ENCODE assay signal across 1 cellular context in the genomic region with DNA sequence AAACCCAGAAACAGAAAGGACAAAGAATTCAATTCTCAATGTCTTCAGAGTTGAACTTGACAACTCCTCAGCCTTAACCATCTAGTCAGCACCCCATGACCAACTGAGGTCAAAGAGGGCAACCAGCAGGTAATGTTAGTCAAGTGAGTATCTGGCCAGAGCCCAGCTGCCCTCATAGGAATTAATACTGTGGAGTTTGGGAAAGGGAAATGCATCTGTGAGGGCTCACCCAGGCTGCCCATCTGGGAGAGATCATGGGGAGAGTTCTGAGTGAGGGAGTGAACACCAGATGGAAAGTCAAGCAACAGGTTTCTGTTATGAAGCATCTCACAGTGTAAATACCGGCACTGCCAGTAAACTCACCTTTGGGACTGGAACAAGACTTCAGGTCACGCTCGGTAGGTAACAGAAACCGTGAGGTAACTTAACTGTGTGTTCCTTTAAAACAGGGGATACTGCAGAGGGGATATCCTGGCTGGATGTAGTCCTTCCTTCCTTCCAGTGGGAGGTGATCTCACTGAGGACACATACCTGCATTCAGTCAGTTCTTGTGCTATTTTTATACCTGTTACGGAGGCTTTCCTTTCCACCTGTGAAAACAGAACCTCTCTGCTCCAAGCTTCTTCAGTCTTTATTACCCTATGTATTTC.
TF ChIP-seq lines count a peak whose summit lies in the region.

No MANE protein-coding gene starts in this region.

TF ChIP-seq in GM23338, 12 proteins besides CTCF, POLR2A, EP300 and RAD21 (continued from another document):
- TF ChIP-seq ZNF462 (CRISPR knock-in tag; IDR thresholded peaks at IDR 0.05) (no peak), JUNB (IDR thresholded peaks at IDR 0.05; ENCODE audit: unreplicated experiment) (no peak), NANOG (IDR thresholded peaks at IDR 0.05; ENCODE audit: borderline replicate concordance) (no peak), REST (IDR thresholded peaks at IDR 0.05; ENCODE audit: unreplicated experiment) (no peak), CREB1 (CRISPR knock-in tag; IDR thresholded peaks at IDR 0.05; ENCODE audit: low read depth) (no peak), STAT1 (IDR thresholded peaks at IDR 0.05; ENCODE audit: unreplicated experiment) (no peak), ZNF331 (CRISPR knock-in tag; IDR thresholded peaks at IDR 0.05; ENCODE audit: low read depth) (no peak), EZH2phosphoT487 (IDR thresholded peaks at IDR 0.05; ENCODE audit: unreplicated experiment) (no peak), ZNF114 (CRISPR knock-in tag; IDR thresholded peaks at IDR 0.05) (no peak)
